ENCODE assay signal across 1 cellular context in the genomic region with DNA sequence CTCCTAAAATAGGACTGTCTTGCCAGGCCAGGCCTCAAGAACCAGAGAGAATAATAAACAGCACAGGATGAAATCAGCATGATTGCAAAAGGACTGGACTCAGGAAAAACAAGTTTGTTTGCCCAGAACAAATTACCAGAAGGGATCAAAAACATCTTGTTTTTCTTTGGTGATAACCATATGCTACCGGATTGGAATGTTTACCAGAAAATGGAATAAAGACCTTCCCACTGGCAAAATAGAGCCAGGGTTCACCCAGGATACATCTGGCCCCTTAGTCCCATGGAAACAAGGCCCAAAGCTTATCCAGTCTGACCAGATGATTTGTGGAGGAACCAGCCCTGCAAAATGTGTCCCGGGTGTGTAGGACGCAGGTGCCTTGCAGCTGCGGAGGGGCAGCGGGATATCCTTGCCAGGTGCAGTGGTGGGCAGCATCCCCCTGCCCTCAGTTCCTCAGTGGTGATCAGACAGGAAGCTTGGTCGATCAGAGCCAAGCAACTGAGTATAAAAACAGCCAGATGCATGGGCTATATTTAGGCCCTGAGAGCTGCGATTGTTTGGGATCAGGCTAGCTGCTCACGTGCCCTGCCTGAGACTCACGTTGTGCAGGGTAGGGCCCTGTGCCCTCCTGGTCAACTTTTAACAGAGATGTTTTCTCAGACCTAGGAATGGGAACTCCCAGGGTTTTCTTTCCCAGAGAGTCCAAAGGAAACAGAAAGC.
TF ChIP-seq lines count a peak whose summit lies in the region.

No MANE protein-coding gene starts in this region.

TF ChIP-seq in HepG2, 621 proteins besides CTCF, POLR2A, EP300 and RAD21 (continued from another document and continues in another):
- TF ChIP-seq PRDM4 (CRISPR knock-in tag; IDR thresholded peaks at IDR 0.05; ENCODE audit: borderline replicate concordance) = no peak
- TF ChIP-seq ZNF597 (CRISPR knock-in tag; IDR thresholded peaks at IDR 0.05) = no peak
- TF ChIP-seq PCBP1 (IDR thresholded peaks at IDR 0.05; ENCODE audit: borderline replicate concordance, low read depth, low read length) = no peak
- TF ChIP-seq, protein P1, sequence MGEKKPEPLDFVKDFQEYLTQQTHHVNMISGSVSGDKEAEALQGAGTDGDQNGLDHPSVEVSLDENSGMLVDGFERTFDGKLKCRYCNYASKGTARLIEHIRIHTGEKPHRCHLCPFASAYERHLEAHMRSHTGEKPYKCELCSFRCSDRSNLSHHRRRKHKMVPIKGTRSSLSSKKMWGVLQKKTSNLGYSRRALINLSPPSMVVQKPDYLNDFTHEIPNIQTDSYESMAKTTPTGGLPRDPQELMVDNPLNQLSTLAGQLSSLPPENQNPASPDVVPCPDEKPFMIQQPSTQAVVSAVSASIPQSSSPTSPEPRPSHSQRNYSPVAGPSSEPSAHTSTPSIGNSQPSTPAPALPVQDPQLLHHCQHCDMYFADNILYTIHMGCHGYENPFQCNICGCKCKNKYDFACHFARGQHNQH (CRISPR knock-in tag; IDR thresholded peaks at IDR 0.05) = peak; percentile 91
- peak; percentile 55 for TF ChIP-seq USF2 (IDR thresholded peaks at IDR 0.05; ENCODE audit: low read depth, low read length)
- TF ChIP-seq USF2 (CRISPR knock-in tag; IDR thresholded peaks at IDR 0.05; ENCODE audit: borderline replicate concordance) = peak; percentile 78; the same call in 1 of the 2 replicates
- peak; percentile 59; the same call in 1 of the 2 replicates for TF ChIP-seq NR2F2 (IDR thresholded peaks at IDR 0.05; ENCODE audit: borderline replicate concordance, low read depth)
- no peak for TF ChIP-seq MTF2 (CRISPR knock-in tag; IDR thresholded peaks at IDR 0.05; ENCODE audit: borderline replicate concordance)
- 0 out of 2 replicates have a peak, but pooled peaks have one; percentile 13 for TF ChIP-seq ZNF768 (CRISPR knock-in tag; IDR thresholded peaks at IDR 0.05)
- TF ChIP-seq, protein P2, sequence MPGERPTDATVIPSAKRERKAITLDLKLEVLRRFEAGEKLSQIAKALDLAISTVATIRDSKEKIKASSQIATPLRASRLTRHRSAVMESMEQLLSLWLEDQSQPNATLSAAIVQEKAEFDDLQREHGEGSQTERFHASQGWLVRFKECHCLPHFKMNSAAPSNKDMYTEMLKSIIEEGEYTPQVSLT (CRISPR knock-in tag; IDR thresholded peaks at IDR 0.05; ENCODE audit: borderline replicate concordance, low read depth) = no peak
- peak; percentile 86; the same call in 1 of the 2 replicates for TF ChIP-seq CC2D1A (CRISPR knock-in tag; IDR thresholded peaks at IDR 0.05)
- TF ChIP-seq KLF13 (CRISPR knock-in tag; IDR thresholded peaks at IDR 0.05) = no peak
- TF ChIP-seq, protein P3, sequence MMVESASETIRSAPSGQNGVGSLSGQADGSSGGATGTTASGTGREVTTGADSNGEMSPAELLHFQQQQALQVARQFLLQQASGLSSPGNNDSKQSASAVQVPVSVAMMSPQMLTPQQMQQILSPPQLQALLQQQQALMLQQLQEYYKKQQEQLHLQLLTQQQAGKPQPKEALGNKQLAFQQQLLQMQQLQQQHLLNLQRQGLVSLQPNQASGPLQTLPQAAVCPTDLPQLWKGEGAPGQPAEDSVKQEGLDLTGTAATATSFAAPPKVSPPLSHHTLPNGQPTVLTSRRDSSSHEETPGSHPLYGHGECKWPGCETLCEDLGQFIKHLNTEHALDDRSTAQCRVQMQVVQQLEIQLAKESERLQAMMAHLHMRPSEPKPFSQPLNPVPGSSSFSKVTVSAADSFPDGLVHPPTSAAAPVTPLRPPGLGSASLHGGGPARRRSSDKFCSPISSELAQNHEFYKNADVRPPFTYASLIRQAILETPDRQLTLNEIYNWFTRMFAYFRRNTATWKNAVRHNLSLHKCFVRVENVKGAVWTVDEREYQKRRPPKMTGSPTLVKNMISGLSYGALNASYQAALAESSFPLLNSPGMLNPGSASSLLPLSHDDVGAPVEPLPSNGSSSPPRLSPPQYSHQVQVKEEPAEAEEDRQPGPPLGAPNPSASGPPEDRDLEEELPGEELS (CRISPR knock-in tag; IDR thresholded peaks at IDR 0.05) = peak; percentile 99
- TF ChIP-seq, protein P4, sequence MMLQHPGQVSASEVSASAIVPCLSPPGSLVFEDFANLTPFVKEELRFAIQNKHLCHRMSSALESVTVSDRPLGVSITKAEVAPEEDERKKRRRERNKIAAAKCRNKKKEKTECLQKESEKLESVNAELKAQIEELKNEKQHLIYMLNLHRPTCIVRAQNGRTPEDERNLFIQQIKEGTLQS (CRISPR knock-in tag; IDR thresholded peaks at IDR 0.05) = peak; percentile 58
- TF ChIP-seq, protein P5, sequence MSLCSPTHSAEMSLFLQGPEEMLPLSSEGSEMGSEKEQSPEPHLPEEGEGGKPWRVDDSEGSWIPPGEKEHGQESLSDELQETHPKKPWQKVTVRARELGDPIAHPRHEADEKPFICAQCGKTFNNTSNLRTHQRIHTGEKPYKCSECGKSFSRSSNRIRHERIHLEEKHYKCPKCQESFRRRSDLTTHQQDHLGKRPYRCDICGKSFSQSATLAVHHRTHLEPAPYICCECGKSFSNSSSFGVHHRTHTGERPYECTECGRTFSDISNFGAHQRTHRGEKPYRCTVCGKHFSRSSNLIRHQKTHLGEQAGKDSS (CRISPR knock-in tag; IDR thresholded peaks at IDR 0.05; ENCODE audit: borderline replicate concordance, low read depth) = no peak
- TF ChIP-seq TOPORS (CRISPR knock-in tag; IDR thresholded peaks at IDR 0.05) = peak; percentile 72; the same call in 1 of the 2 replicates
- peak; percentile 44; the same call in 1 of the 2 replicates for TF ChIP-seq TCF7L2 (IDR thresholded peaks at IDR 0.05; ENCODE audit: low read depth, low read length)
- TF ChIP-seq ZNF335 (CRISPR knock-in tag; IDR thresholded peaks at IDR 0.05) = no peak
- TF ChIP-seq NFE2L2 (IDR thresholded peaks at IDR 0.05; ENCODE audit: low read length) = no peak
- TF ChIP-seq ZBTB21 (CRISPR knock-in tag; IDR thresholded peaks at IDR 0.05) = no peak
- no peak; the same call in 1 of the 2 replicates for TF ChIP-seq PATZ1 (CRISPR knock-in tag; IDR thresholded peaks at IDR 0.05)
- TF ChIP-seq, protein P6, sequence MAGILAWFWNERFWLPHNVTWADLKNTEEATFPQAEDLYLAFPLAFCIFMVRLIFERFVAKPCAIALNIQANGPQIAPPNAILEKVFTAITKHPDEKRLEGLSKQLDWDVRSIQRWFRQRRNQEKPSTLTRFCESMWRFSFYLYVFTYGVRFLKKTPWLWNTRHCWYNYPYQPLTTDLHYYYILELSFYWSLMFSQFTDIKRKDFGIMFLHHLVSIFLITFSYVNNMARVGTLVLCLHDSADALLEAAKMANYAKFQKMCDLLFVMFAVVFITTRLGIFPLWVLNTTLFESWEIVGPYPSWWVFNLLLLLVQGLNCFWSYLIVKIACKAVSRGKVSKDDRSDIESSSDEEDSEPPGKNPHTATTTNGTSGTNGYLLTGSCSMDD (CRISPR knock-in tag; IDR thresholded peaks at IDR 0.05) = no peak
- no peak for TF ChIP-seq U2AF1 (optimal IDR thresholded peaks at IDR 0.05; ENCODE audit: low read depth, low read length)
- peak; percentile 93 for TF ChIP-seq MIER3 (CRISPR knock-in tag; IDR thresholded peaks at IDR 0.05; ENCODE audit: borderline replicate concordance)
- peak; percentile 55; the same call in 1 of the 2 replicates for TF ChIP-seq IRF2 (CRISPR knock-in tag; IDR thresholded peaks at IDR 0.05)
- no peak for TF ChIP-seq CBFB (CRISPR knock-in tag; IDR thresholded peaks at IDR 0.05)
- no peak; the same call in 1 of the 2 replicates for TF ChIP-seq ZSCAN9 (CRISPR knock-in tag; IDR thresholded peaks at IDR 0.05; ENCODE audit: borderline replicate concordance)
- no peak for TF ChIP-seq ZNF674 (CRISPR knock-in tag; IDR thresholded peaks at IDR 0.05; ENCODE audit: low read depth)
- TF ChIP-seq CREBL2 (CRISPR knock-in tag; IDR thresholded peaks at IDR 0.05; ENCODE audit: borderline replicate concordance) = no peak
- peak; percentile 45; the same call in 1 of the 2 replicates for TF ChIP-seq ZNF639 (CRISPR knock-in tag; conservative IDR thresholded peaks at IDR 0.05)
- peak; percentile 66 for TF ChIP-seq PITX1 (CRISPR knock-in tag; IDR thresholded peaks at IDR 0.05)
- no peak for TF ChIP-seq SMC3 (IDR thresholded peaks at IDR 0.05; ENCODE audit: low read length)
- TF ChIP-seq ZNF468 (CRISPR knock-in tag; IDR thresholded peaks at IDR 0.05) = no peak
- TF ChIP-seq ZFAT (CRISPR knock-in tag; conservative IDR thresholded peaks at IDR 0.05) = no peak
- TF ChIP-seq DMAP1 (CRISPR knock-in tag; IDR thresholded peaks at IDR 0.05) = 0 out of 2 replicates have a peak, but pooled peaks have one; percentile 38
- no peak for TF ChIP-seq NFKB2 (CRISPR knock-in tag; IDR thresholded peaks at IDR 0.05; ENCODE audit: borderline replicate concordance)
- peak; percentile 81 for TF ChIP-seq HNF4A (CRISPR knock-in tag; IDR thresholded peaks at IDR 0.05)
- no peak; the same call in 1 of the 2 replicates for TF ChIP-seq MYC (CRISPR knock-in tag; IDR thresholded peaks at IDR 0.05; ENCODE audit: borderline replicate concordance)
- TF ChIP-seq, protein P7, sequence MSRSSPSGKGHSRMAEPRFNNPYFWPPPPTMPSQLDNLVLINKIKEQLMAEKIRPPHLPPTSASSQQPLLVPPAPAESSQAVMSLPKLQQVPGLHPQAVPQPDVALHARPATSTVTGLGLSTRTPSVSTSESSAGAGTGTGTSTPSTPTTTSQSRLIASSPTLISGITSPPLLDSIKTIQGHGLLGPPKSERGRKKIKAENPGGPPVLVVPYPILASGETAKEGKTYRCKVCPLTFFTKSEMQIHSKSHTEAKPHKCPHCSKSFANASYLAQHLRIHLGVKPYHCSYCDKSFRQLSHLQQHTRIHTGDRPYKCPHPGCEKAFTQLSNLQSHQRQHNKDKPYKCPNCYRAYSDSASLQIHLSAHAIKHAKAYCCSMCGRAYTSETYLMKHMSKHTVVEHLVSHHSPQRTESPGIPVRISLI (CRISPR knock-in tag; IDR thresholded peaks at IDR 0.05; ENCODE audit: borderline replicate concordance) = peak; percentile 15; the same call in 1 of the 2 replicates
- peak; percentile 89 for TF ChIP-seq ETV5 (CRISPR knock-in tag; IDR thresholded peaks at IDR 0.05; ENCODE audit: borderline replicate concordance)
- peak; percentile 96; the same call in 1 of the 2 replicates for TF ChIP-seq FOXJ3 (CRISPR knock-in tag; IDR thresholded peaks at IDR 0.05; ENCODE audit: borderline replicate concordance)
- TF ChIP-seq TBL1XR1 (IDR thresholded peaks at IDR 0.05; ENCODE audit: borderline replicate concordance, low read length, partially characterized antibody) = no peak
